ENCODE assay signal across 8 cellular contexts in the genomic region with DNA sequence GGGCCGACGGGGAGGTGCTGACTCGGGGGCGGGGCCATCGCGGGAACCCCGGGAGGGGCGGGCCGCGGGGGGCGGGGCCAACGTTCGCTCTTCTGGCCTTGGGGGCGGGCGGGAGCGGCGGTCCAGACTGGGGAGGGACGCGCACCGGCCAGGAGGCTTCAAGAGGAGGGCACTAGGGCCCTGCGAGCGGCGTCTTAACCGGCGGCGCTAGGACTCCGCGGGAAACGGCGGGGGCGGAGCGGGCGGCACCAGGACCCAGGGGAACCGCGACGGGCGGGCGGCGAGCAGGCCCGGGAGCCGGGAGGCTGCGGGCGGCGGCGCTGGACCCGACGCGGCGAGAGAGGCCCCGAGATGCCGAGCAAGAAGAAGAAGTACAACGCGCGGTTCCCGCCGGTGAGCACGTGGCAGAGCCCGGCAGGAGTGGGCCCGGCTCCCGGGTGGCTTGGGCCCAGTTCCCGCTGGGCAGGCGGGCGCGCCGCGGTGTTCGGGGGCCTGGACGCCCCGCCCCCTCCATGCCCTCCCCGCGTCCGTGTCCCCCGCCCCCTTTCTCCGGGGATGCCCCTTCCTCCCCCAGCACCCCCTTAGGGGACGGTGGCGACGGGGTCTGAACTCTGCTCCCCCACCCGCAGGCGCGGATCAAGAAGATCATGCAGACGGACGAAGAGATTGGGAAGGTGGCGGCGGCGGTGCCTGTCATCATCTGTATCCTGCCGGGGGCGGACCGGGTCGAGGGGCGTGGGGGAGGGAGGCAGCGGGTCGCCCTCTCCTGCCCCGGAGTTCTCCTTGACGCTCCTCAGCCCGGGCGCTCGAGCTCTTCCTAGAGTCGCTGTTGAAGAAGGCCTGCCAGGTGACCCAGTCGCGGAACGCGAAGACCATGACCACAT. TPM values are rescaled to one million over a fixed set of nuclear protein-coding genes. Genes with fewer than 3 reads are reported as not detected.
A peak's percentile ranks its signal among the peaks of the same experiment; 100 is the strongest.
DNase-seq lines count a peak whose midpoint lies in the region; FAIRE-seq and TF ChIP-seq lines count a peak whose summit lies in the region.

A gene with protein sequence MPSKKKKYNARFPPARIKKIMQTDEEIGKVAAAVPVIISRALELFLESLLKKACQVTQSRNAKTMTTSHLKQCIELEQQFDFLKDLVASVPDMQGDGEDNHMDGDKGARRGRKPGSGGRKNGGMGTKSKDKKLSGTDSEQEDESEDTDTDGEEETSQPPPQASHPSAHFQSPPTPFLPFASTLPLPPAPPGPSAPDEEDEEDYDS (plus strand): TSS at position 276 of the 884 bp plus-strand sequence. CDS start 76 bp downstream, at position 352.

- intact Hi-C loops in activated naive CD4-positive, alpha-beta T cell treated with anti-CD3 and anti-CD28 coated beads for 36 hours (cut with micrococcal nuclease), result loop anchor here (1.0 to 5.0 kb wide), 8 partner anchors 19 to 348 kb away; a partner anchor contains a TSS

- H2AK5ac ChIP-seq in neuronal stem cell (ENCODE audit: low read depth, low read length), result peak within 1 kb of the TSS; percentile 66

- peak within 1 kb of the TSS; percentile 97 for H3K9ac ChIP-seq in neuronal stem cell (ENCODE audit: low read depth, low read length, poor library complexity)
- H3K9ac ChIP-seq in subcutaneous abdominal adipose tissue (ENCODE audit: low read length in 5 of 5), result peak within 1 kb of the TSS; percentile 73 to 100 (median 95)

- H3K4me1 ChIP-seq in neuronal stem cell (ENCODE audit: control insufficient read depth in 2 of 2, insufficient read depth in 1 of 2, low read depth in 1 of 2, low read length in 2 of 2), result peaks cover 16 to 17% of the 10 kb centered on the region in 2 donors
- peaks cover 26 to 56% (median 54%) of the 10 kb centered on the region in 5 donors for H3K4me1 ChIP-seq in subcutaneous abdominal adipose tissue (ENCODE audit: control insufficient read depth in 5 of 5, insufficient read depth in 5 of 5, low read length in 5 of 5)

- H2BK15ac ChIP-seq in neuronal stem cell (ENCODE audit: low read length), result peak within 1 kb of the TSS; percentile 74

- no peak within 1 kb of the TSS for H3K27ac ChIP-seq in neuronal stem cell (replicated peaks; ENCODE audit: low read length)
- H3K27ac ChIP-seq in subcutaneous abdominal adipose tissue (ENCODE audit: low read depth, low read length), result peak within 1 kb of the TSS; percentile 86

- no peak within 1 kb of the TSS for H3K4ac ChIP-seq in neuronal stem cell (ENCODE audit: low read length)

- TF ChIP-seq CTCF in HFFc6 (IDR thresholded peaks at IDR 0.05) (no peak), NB4 (IDR thresholded peaks at IDR 0.05; ENCODE audit: low read depth, low read length) (no peak)

- WGBS in neuronal stem cell (ENCODE audit: extremely low coverage in 2 of 2, insufficient read length in 2 of 2, insufficient replicate concordance in 1 of 2), 2 donors, result no CpG with 5 or more reads among the region's 102 CpGs

- H3K27me3 ChIP-seq in neuronal stem cell (ENCODE audit: control insufficient read depth in 3 of 3, insufficient read depth in 3 of 3, low read depth in 1 of 3, low read length in 3 of 3) (no peaks in the 10 kb centered on the region), subcutaneous abdominal adipose tissue (ENCODE audit: control insufficient read depth in 5 of 5, insufficient read depth in 4 of 5, low read length in 5 of 5) (no peaks in the 10 kb centered on the region)

- no peaks in the 10 kb centered on the region for H3K9me3 Mint-ChIP-seq in HFFc6
- H3K9me3 Mint-ChIP-seq in activated naive CD4-positive, alpha-beta T cell treated with anti-CD3 and anti-CD28 coated beads for 36 hours, result no peaks in the 10 kb centered on the region

- H3K23ac ChIP-seq in neuronal stem cell (ENCODE audit: low read depth, low read length, poor library complexity), result peak within 1 kb of the TSS; percentile 97

- peak within 1 kb of the TSS; percentile 88 for H3K27ac Mint-ChIP-seq in HFFc6
- H3K27ac Mint-ChIP-seq in activated naive CD4-positive, alpha-beta T cell treated with anti-CD3 and anti-CD28 coated beads for 36 hours, result peak within 1 kb of the TSS; percentile 84

- H3K4me2 ChIP-seq in neuronal stem cell (ENCODE audit: insufficient read depth, low read length, poor library complexity, severe bottlenecking), result peak within 1 kb of the TSS; percentile 98

- peaks cover 22% of the 10 kb centered on the region for H3K79me1 ChIP-seq in neuronal stem cell (ENCODE audit: low read depth, low read length)

- H2AFZ ChIP-seq in neuronal stem cell (ENCODE audit: low read length), result peak within 1 kb of the TSS; percentile 98

- H3K4me3 Mint-ChIP-seq in HFFc6, result peak within 1 kb of the TSS; percentile 94
- peak within 1 kb of the TSS; percentile 93 for H3K4me3 Mint-ChIP-seq in activated naive CD4-positive, alpha-beta T cell treated with anti-CD3 and anti-CD28 coated beads for 36 hours

- peaks cover 4% of the 10 kb centered on the region for H3K27me3 Mint-ChIP-seq in HFFc6 (ENCODE audit: insufficient read depth)
- H3K27me3 Mint-ChIP-seq in activated naive CD4-positive, alpha-beta T cell treated with anti-CD3 and anti-CD28 coated beads for 36 hours (ENCODE audit: low read depth), result no peaks in the 10 kb centered on the region

- H3K18ac ChIP-seq in neuronal stem cell (ENCODE audit: low read length), result peak within 1 kb of the TSS; percentile 97

- peaks cover 46% of the 10 kb centered on the region for H3K36me3 Mint-ChIP-seq in HFFc6 (ENCODE audit: low read depth)
- peaks cover 8% of the 10 kb centered on the region for H3K36me3 Mint-ChIP-seq in activated naive CD4-positive, alpha-beta T cell treated with anti-CD3 and anti-CD28 coated beads for 36 hours (ENCODE audit: low read depth)

- H2BK5ac ChIP-seq in neuronal stem cell (ENCODE audit: low read length), result peak within 1 kb of the TSS; percentile 93

- peak within 1 kb of the TSS; percentile 72 for H2BK120ac ChIP-seq in neuronal stem cell (ENCODE audit: low read depth, low read length)

- no peak for TF ChIP-seq POLR2A in NB4 (IDR thresholded peaks at IDR 0.05; ENCODE audit: extremely low read depth, insufficient read length)

- H4K8ac ChIP-seq in neuronal stem cell (ENCODE audit: low read depth, low read length), result no peak within 1 kb of the TSS

- no peak within 1 kb of the TSS for H4K91ac ChIP-seq in neuronal stem cell (ENCODE audit: low read depth, low read length, poor library complexity)

- peak within 1 kb of the TSS; percentile 91 for H3K14ac ChIP-seq in neuronal stem cell (ENCODE audit: low read length)

- DNase-seq in GF-D8 (lab: John Stamatoyannopoulos, UW) (peak; percentile 92), HFFc6 (peak; percentile 97), NB4 (ENCODE audit: low read depth) (peak; percentile 99), SK-N-DZ (ENCODE audit: low spot score) (peak; percentile 97), frontal cortex (ENCODE audit: low spot score in 2 of 2) (peak; percentile 100), neuronal stem cell (ENCODE audit: low spot score) (peak; percentile 98)
- DNase-seq in activated naive CD4-positive, alpha-beta T cell treated with anti-CD3 and anti-CD28 coated beads for 36 hours, result peak; percentile 99

- peak within 1 kb of the TSS; percentile 86 for H2BK12ac ChIP-seq in neuronal stem cell (ENCODE audit: low read length)

- CTCF ChIA-PET in activated naive CD4-positive, alpha-beta T cell treated with anti-CD3 and anti-CD28 coated beads for 36 hours (lab: Charles Lee), result no interaction called here

- peak within 1 kb of the TSS; percentile 89 for H3K4me3 ChIP-seq in NB4 (ENCODE audit: low read depth, low read length)
- H3K4me3 ChIP-seq in neuronal stem cell (ENCODE audit: low read length in 2 of 2), result peak within 1 kb of the TSS; percentile 95 to 100
- H3K4me3 ChIP-seq in subcutaneous abdominal adipose tissue (ENCODE audit: low read depth in 1 of 5, low read length in 5 of 5), result peak within 1 kb of the TSS; percentile 83 to 96 (median 94)

- H3K9me3 ChIP-seq in neuronal stem cell (replicated peaks in 1 of 2; ENCODE audit: control insufficient read depth in 2 of 2, insufficient read depth in 1 of 2, low read depth in 1 of 2, low read length in 2 of 2) (peaks cover 0 to 2% of the 10 kb centered on the region in 2 donors), subcutaneous abdominal adipose tissue (ENCODE audit: control insufficient read depth in 5 of 5, low read length in 5 of 5) (no peaks in the 10 kb centered on the region)

- H3K36me3 ChIP-seq in neuronal stem cell (replicated peaks in 1 of 2; ENCODE audit: control insufficient read depth in 2 of 2, insufficient read depth in 2 of 2, low read length in 2 of 2) (peaks cover 20 to 44% of the 10 kb centered on the region in 2 donors), subcutaneous abdominal adipose tissue (ENCODE audit: control insufficient read depth in 5 of 5, insufficient read depth in 5 of 5, low read length in 5 of 5) (peaks cover 0 to 25% (median 19%) of the 10 kb centered on the region in 5 donors)

- no peak for FAIRE-seq in frontal cortex (lab: Jason Lieb, UNC)

- peaks cover 46% of the 10 kb centered on the region for H3K4me1 Mint-ChIP-seq in HFFc6 (ENCODE audit: low read depth)
- peaks cover 41% of the 10 kb centered on the region for H3K4me1 Mint-ChIP-seq in activated naive CD4-positive, alpha-beta T cell treated with anti-CD3 and anti-CD28 coated beads for 36 hours (ENCODE audit: low read depth)

RNA-seq across cellular contexts. Expression of the gene that starts here (rescaled TPM):
- 100 to 1,000 TPM; 362 to 687 (median 615) TPM for total RNA-seq in HFFc6 (2021; fragmentation: NEBNext Ultra II Directional; extraction: Animal tissue kit (Norgen Biotek cat#: 25700))
- 63.8 and 70.1 TPM in 2 replicates for polyA plus RNA-seq in SK-N-DZ (2014; cell fraction: cytosol; rRNA removed)
- 69.2 and 74.1 TPM in 2 replicates for polyA plus RNA-seq in SK-N-DZ (2014; cell fraction: nucleus; rRNA removed)
- 100 to 1,000 TPM; 117 to 134 TPM for total RNA-seq in activated naive CD4-positive, alpha-beta T cell treated with anti-CD3 and anti-CD28 coated beads for 36 hours
- 113 TPM for total RNA-seq in frontal cortex
- 139 TPM for polyA plus RNA-seq in neuronal stem cell (2013, experiment 1 of 2)
- 134 TPM for polyA plus RNA-seq in neuronal stem cell (2013, experiment 2 of 2)
